Comparison of ENCODE assay signal across 1 cellular context in genomic region chr14:104421401-104421821, GRCh38.
TF ChIP-seq lines count a peak whose summit lies in the region.

No MANE protein-coding gene starts in this region.

TF ChIP-seq in SK-N-SH treated with all-trans-retinoic acid at 6 μM for 48 hours, 23 proteins besides CTCF, POLR2A, EP300 and RAD21 (continued from another document):
- TF ChIP-seq ESRRG (CRISPR knock-in tag; IDR thresholded peaks at IDR 0.05) (no peak), ISL1 (CRISPR knock-in tag; IDR thresholded peaks at IDR 0.05) (no peak), ZC3H10 (CRISPR knock-in tag; IDR thresholded peaks at IDR 0.05) (no peak), CREB5 (CRISPR knock-in tag; IDR thresholded peaks at IDR 0.05; ENCODE audit: low read depth) (no peak), BACH2 (CRISPR knock-in tag; IDR thresholded peaks at IDR 0.05; ENCODE audit: borderline replicate concordance) (no peak), ZNF8 (CRISPR knock-in tag; IDR thresholded peaks at IDR 0.05) (no peak), RARB (CRISPR knock-in tag; IDR thresholded peaks at IDR 0.05) (no peak), ZNF565 (CRISPR knock-in tag; conservative IDR thresholded peaks at IDR 0.05; ENCODE audit: low read depth) (no peak)
